In the genomic region with DNA sequence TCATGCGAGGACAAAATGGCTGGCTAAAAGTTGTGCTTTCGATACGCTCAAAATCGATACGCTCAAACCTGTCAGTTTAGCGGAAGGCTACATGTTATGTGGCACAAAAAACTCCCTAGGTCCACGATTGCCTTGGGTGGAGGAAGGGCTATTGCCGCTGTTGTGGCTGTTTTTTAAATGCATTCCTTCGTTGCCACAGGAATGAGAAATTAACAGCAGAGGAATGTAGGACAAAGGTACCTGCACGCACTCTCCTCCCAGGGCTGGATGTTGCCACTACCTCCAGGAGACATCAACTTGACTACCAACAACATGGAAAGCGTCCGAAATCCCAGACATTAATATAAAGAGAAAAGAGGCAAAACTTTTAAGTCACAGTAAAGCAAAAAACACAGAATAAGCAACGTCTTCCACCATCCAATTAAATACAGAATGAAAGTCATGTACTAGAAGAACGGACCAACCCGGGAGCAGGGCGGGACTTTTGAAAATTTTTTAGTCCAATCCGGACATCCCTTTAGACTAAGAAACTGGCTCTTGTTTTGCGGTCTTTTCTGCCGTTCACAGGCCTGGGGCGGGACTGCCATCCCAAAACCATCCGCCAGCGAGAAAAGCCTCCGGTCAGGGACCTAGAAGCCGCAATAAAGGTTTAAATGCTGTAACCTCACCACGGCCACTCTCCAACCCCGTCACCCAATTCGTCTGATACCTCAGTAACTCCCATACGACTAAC, we compare ENCODE assay signal across 1 cellular context.
TF ChIP-seq lines count a peak whose summit lies in the region.

No MANE protein-coding gene starts in this region.

TF ChIP-seq in A549, 52 proteins besides CTCF, POLR2A, EP300 and RAD21 (continued from another document):
- TF ChIP-seq, protein P1, sequence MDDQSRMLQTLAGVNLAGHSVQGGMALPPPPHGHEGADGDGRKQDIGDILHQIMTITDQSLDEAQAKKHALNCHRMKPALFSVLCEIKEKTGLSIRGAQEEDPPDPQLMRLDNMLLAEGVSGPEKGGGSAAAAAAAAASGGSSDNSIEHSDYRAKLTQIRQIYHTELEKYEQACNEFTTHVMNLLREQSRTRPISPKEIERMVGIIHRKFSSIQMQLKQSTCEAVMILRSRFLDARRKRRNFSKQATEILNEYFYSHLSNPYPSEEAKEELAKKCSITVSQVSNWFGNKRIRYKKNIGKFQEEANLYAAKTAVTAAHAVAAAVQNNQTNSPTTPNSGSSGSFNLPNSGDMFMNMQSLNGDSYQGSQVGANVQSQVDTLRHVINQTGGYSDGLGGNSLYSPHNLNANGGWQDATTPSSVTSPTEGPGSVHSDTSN (IDR thresholded peaks at IDR 0.05): peak; percentile 69; the same call in 1 of the 2 replicates
- no peak for TF ChIP-seq FOXS1 (CRISPR knock-in tag; IDR thresholded peaks at IDR 0.05)
- TF ChIP-seq HOXA7 (CRISPR knock-in tag; IDR thresholded peaks at IDR 0.05): peak; percentile 98
- TF ChIP-seq MAZ (IDR thresholded peaks at IDR 0.05; ENCODE audit: borderline replicate concordance, low read depth, low read length): no peak
- no peak for TF ChIP-seq RFX5 (IDR thresholded peaks at IDR 0.05)
- TF ChIP-seq TFCP2L1 (CRISPR knock-in tag; IDR thresholded peaks at IDR 0.05): peak; percentile 97
- TF ChIP-seq, protein P2, sequence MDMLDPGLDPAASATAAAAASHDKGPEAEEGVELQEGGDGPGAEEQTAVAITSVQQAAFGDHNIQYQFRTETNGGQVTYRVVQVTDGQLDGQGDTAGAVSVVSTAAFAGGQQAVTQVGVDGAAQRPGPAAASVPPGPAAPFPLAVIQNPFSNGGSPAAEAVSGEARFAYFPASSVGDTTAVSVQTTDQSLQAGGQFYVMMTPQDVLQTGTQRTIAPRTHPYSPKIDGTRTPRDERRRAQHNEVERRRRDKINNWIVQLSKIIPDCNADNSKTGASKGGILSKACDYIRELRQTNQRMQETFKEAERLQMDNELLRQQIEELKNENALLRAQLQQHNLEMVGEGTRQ (IDR thresholded peaks at IDR 0.05): no peak
- no peak for TF ChIP-seq MAFK (IDR thresholded peaks at IDR 0.05; ENCODE audit: partially characterized antibody)
- TF ChIP-seq TP53 (CRISPR knock-in tag; IDR thresholded peaks at IDR 0.05): peak; percentile 92
- TF ChIP-seq, protein P3, sequence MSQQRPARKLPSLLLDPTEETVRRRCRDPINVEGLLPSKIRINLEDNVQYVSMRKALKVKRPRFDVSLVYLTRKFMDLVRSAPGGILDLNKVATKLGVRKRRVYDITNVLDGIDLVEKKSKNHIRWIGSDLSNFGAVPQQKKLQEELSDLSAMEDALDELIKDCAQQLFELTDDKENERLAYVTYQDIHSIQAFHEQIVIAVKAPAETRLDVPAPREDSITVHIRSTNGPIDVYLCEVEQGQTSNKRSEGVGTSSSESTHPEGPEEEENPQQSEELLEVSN (IDR thresholded peaks at IDR 0.05; ENCODE audit: borderline replicate concordance, low read depth): 0 out of 2 replicates have a peak, but pooled peaks have one; percentile 7
- TF ChIP-seq HOXB13 (CRISPR knock-in tag; IDR thresholded peaks at IDR 0.05; ENCODE audit: low read depth): no peak
- TF ChIP-seq, protein P4, sequence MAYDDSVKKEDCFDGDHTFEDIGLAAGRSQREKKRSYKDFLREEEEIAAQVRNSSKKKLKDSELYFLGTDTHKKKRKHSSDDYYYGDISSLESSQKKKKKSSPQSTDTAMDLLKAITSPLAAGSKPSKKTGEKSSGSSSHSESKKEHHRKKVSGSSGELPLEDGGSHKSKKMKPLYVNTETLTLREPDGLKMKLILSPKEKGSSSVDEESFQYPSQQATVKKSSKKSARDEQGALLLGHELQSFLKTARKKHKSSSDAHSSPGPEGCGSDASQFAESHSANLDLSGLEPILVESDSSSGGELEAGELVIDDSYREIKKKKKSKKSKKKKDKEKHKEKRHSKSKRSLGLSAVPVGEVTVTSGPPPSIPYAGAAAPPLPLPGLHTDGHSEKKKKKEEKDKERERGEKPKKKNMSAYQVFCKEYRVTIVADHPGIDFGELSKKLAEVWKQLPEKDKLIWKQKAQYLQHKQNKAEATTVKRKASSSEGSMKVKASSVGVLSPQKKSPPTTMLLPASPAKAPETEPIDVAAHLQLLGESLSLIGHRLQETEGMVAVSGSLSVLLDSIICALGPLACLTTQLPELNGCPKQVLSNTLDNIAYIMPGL (CRISPR knock-in tag; IDR thresholded peaks at IDR 0.05; ENCODE audit: borderline replicate concordance): peak; percentile 75
- TF ChIP-seq FOSL2 (IDR thresholded peaks at IDR 0.05): no peak
- TF ChIP-seq FOSL2 (CRISPR knock-in tag; IDR thresholded peaks at IDR 0.05): no peak; the same call in 1 of the 2 replicates
- TF ChIP-seq JUN (IDR thresholded peaks at IDR 0.05): peak in 1 of 2 experiments; percentile 15; a peak in 2 of 5 replicates
- peak; percentile 98 for TF ChIP-seq RARB (CRISPR knock-in tag; IDR thresholded peaks at IDR 0.05)
- TF ChIP-seq, protein P5, sequence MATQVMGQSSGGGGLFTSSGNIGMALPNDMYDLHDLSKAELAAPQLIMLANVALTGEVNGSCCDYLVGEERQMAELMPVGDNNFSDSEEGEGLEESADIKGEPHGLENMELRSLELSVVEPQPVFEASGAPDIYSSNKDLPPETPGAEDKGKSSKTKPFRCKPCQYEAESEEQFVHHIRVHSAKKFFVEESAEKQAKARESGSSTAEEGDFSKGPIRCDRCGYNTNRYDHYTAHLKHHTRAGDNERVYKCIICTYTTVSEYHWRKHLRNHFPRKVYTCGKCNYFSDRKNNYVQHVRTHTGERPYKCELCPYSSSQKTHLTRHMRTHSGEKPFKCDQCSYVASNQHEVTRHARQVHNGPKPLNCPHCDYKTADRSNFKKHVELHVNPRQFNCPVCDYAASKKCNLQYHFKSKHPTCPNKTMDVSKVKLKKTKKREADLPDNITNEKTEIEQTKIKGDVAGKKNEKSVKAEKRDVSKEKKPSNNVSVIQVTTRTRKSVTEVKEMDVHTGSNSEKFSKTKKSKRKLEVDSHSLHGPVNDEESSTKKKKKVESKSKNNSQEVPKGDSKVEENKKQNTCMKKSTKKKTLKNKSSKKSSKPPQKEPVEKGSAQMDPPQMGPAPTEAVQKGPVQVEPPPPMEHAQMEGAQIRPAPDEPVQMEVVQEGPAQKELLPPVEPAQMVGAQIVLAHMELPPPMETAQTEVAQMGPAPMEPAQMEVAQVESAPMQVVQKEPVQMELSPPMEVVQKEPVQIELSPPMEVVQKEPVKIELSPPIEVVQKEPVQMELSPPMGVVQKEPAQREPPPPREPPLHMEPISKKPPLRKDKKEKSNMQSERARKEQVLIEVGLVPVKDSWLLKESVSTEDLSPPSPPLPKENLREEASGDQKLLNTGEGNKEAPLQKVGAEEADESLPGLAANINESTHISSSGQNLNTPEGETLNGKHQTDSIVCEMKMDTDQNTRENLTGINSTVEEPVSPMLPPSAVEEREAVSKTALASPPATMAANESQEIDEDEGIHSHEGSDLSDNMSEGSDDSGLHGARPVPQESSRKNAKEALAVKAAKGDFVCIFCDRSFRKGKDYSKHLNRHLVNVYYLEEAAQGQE (IDR thresholded peaks at IDR 0.05): peak; percentile 22; the same call in 1 of the 2 replicates
- no peak for TF ChIP-seq HOXB5 (CRISPR knock-in tag; IDR thresholded peaks at IDR 0.05)
- TF ChIP-seq CEBPB (IDR thresholded peaks at IDR 0.05): peak in 1 of 2 experiments; percentile 2; a peak in 1 of 4 replicates
